Comparison of ENCODE assay signal across 14 cellular contexts in the genomic region with DNA sequence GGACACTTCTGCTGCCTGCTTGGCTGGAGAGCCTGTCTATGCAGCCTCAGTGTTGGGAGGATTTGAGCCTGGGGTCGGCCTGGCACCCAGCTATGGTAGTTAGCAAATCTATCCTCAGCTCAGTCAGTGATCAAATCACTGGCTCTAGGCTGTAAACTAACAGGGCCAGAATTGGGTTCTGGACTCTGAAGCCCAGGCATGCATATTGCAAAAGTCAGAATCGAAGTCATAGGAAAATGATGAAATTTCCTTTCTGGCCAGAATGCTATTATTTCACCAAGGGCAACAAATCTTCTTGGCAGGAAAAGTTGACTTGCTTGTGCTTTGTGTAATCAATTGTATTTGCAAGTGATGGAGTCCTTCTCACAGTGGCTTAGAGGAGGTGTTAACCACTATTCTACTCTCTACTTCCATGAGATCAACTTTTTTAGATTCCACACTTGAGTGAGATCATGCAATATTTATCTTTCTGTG.
DNase-seq lines count a peak whose midpoint lies in the region; ATAC-seq and TF ChIP-seq lines count a peak whose summit lies in the region.
"Had no signal": no experiment of that assay in that cellular context is flagged by ENCODE, and none has a peak within 500 bp of the region (broad histone marks: within the 10 kb centered on the region; RNA-seq: fewer than 3 reads in every experiment).

No MANE protein-coding gene starts in this region.

- TF ChIP-seq CTCF in endodermal cell (conservative IDR thresholded peaks at IDR 0.05) (no peak), lung (IDR thresholded peaks at IDR 0.05; ENCODE audit: control extremely low read depth, extremely low read depth) (no peak), transverse colon (IDR thresholded peaks at IDR 0.05) (no peak), dorsolateral prefrontal cortex (IDR thresholded peaks at IDR 0.05 in 54 of 56, conservative IDR thresholded peaks at IDR 0.05 in 2 of 56; ENCODE audit: low read depth in 1 of 56, partially characterized antibody in 56 of 56) (no peak), PC-3 (conservative IDR thresholded peaks at IDR 0.05; ENCODE audit: low read depth, low read length) (no peak)

- H2AFZ ChIP-seq in PC-3 (ENCODE audit: low read length) = no peak overlapping the region

- 79 to 83% methylated on average over 2 of the region's 2 CpGs for WGBS in endodermal cell (ENCODE audit: insufficient coverage in 1 of 2, insufficient read length in 1 of 2), 2 experiments
- 40 to 45% methylated on average over 2 of the region's 2 CpGs for WGBS in lung, 2 donors
- WGBS in transverse colon (ENCODE audit: low coverage in 1 of 2), 2 donors = 50 to 61% methylated on average over 1 to 2 of the region's 2 CpGs

- BruUV-seq in PC-3 (replicated peaks; lab: Mats Ljungman, UMichigan) = no TSS peak

- H3K27me3 ChIP-seq in endodermal cell (ENCODE audit: control insufficient read depth, insufficient read depth, low read length, poor library complexity, severe bottlenecking) (no peaks in the 10 kb centered on the region), lung (ENCODE audit: control insufficient read depth, insufficient read depth) (no peaks in the 10 kb centered on the region), transverse colon (no peaks in the 10 kb centered on the region), dorsolateral prefrontal cortex (no peaks in the 10 kb centered on the region), PC-3 (ENCODE audit: low read length) (no peaks in the 10 kb centered on the region)

- DNase-seq in SIG-M5 treated with dmso at 0.1 percent for 504 hours (lab: John Stamatoyannopoulos, UW; ENCODE audit: unreplicated experiment) = peak; percentile 24
- DNase-seq in SIG-M5 (lab: John Stamatoyannopoulos, UW) = no peak
- DNase-seq in endodermal cell = peak; percentile 50
- DNase-seq in lung (ENCODE audit: low spot score) = no peak
- no peak for DNase-seq in transverse colon
- no peak for DNase-seq in dorsolateral prefrontal cortex
- no peak for DNase-seq in PC-3
- DNase-seq: activated gamma-delta T cell, NCI-H524, nephron progenitor cell had no signal

- peak; percentile 43 for ATAC-seq in lung (ENCODE audit: insufficient read depth, low FRiP score)
- ATAC-seq in PC-3 = no peak
- no peak for ATAC-seq in GM19328 (IDR thresholded peaks at IDR 0.05; ENCODE audit: unreplicated experiment)

- H3K9ac ChIP-seq in endodermal cell (ENCODE audit: extremely low read depth, low read length, poor library complexity, severe bottlenecking) (no peak overlapping the region), PC-3 (ENCODE audit: low read length) (no peak overlapping the region)

- H3K4me3 Mint-ChIP-seq in endodermal cell = no peak overlapping the region
- H3K4me3 Mint-ChIP-seq: IgD-negative memory B cell, nephron progenitor cell had no signal

- no peaks in the 10 kb centered on the region for H3K9me3 Mint-ChIP-seq in endodermal cell
- H3K9me3 Mint-ChIP-seq: nephron progenitor cell had no signal

- no peak overlapping the region for H3K27ac Mint-ChIP-seq in endodermal cell
- H3K27ac Mint-ChIP-seq: IgD-negative memory B cell, nephron progenitor cell had no signal

- no peaks in the 10 kb centered on the region for H4K20me1 ChIP-seq in PC-3 (ENCODE audit: low read length)

- intact Hi-C loops in transverse colon (cut with DNase I; ENCODE audit: low total_unique reads) (no loop called here), dorsolateral prefrontal cortex (cut with DNase I) (no loop called here), PC-3 (cut with micrococcal nuclease) (loop anchor here (5.0 to 10.0 kb wide), 2 partner anchors 154 to 942 kb away; a partner anchor contains a TSS)

- H3K36me3 ChIP-seq in endodermal cell (ENCODE audit: control insufficient read depth, insufficient read depth, low read length) = no peaks in the 10 kb centered on the region
- no peaks in the 10 kb centered on the region for H3K36me3 ChIP-seq in lung (ENCODE audit: control insufficient read depth in 2 of 2, insufficient read depth in 2 of 2, low read length in 2 of 2)
- no peaks in the 10 kb centered on the region for H3K36me3 ChIP-seq in transverse colon
- no peaks in the 10 kb centered on the region for H3K36me3 ChIP-seq in PC-3 (ENCODE audit: low read depth, low read length)

- no peak overlapping the region for H3K4me2 ChIP-seq in PC-3 (ENCODE audit: low read length)

- H3K9me2 ChIP-seq in PC-3 (replicated peaks; ENCODE audit: low read length) = no peaks in the 10 kb centered on the region

- no peak overlapping the region for H3K27ac ChIP-seq in endodermal cell (ENCODE audit: low read depth, low read length)
- H3K27ac ChIP-seq in lung (ENCODE audit: low read depth in 1 of 2, low read length in 1 of 2) = peak overlapping the region in 1 of 2 donors; percentile 83
- H3K27ac ChIP-seq in transverse colon = peak overlapping the region in 3 of 4 donors; percentile 1 to 40 (median 33)
- H3K27ac ChIP-seq in dorsolateral prefrontal cortex = peak overlapping the region in 1 of 59 donors; percentile 66
- H3K27ac ChIP-seq in PC-3 (ENCODE audit: low read length) = no peak overlapping the region
- H3K27ac ChIP-seq: 22Rv1, epithelial cell of prostate had no signal

- H3K27me3 Mint-ChIP-seq in endodermal cell (ENCODE audit: insufficient read depth) = no peaks in the 10 kb centered on the region

- H3K4me1 ChIP-seq in endodermal cell (ENCODE audit: control insufficient read depth, insufficient read depth, low read length) (no peaks in the 10 kb centered on the region), lung (ENCODE audit: control insufficient read depth in 2 of 2, insufficient read depth in 2 of 2, low read length in 2 of 2) (peaks cover 2 to 41% of the 10 kb centered on the region in 2 donors), transverse colon (peaks cover 0 to 22% (median 14%) of the 10 kb centered on the region in 4 donors), PC-3 (ENCODE audit: insufficient read depth, low read length) (no peaks in the 10 kb centered on the region)

- H3K79me2 ChIP-seq in PC-3 (ENCODE audit: low read length) = no peaks in the 10 kb centered on the region

- H3K4me1 Mint-ChIP-seq in endodermal cell = peaks cover 14% of the 10 kb centered on the region

- H3K4me3 ChIP-seq in endodermal cell (ENCODE audit: low read length) (no peak overlapping the region), lung (no peak overlapping the region), transverse colon (no peak overlapping the region), dorsolateral prefrontal cortex (no peak overlapping the region), PC-3 (ENCODE audit: low read length) (no peak overlapping the region)

- no peaks in the 10 kb centered on the region for H3F3A ChIP-seq in PC-3 (ENCODE audit: low read length, unreplicated experiment)

- TF ChIP-seq POLR2A in transverse colon (IDR thresholded peaks at IDR 0.05) = no peak

- in situ Hi-C loops in transverse colon (cut with MboI; ENCODE audit: low pct_ligation_motif_present in 1 of 4, low pct_unique_long_range_greater_than_20kb in 1 of 4, low sequenced_read_pairs in 3 of 4) = no loop called here

- CTCF ChIA-PET in PC-3 (lab: Charles Lee) = no interaction called here

- POLR2A ChIA-PET in PC-3 (lab: Charles Lee; ENCODE audit: unreplicated experiment) = no interaction called here

- H3K9me3 ChIP-seq in endodermal cell (ENCODE audit: control insufficient read depth, low read length) (peaks cover 10% of the 10 kb centered on the region), lung (ENCODE audit: control insufficient read depth in 2 of 2, insufficient read depth in 1 of 2, low read length in 1 of 2) (no peaks in the 10 kb centered on the region), transverse colon (no peaks in the 10 kb centered on the region), PC-3 (ENCODE audit: low read length) (no peaks in the 10 kb centered on the region)

- TF ChIP-seq EP300 in transverse colon (IDR thresholded peaks at IDR 0.05; ENCODE audit: low read depth) = no peak

- no peaks in the 10 kb centered on the region for H3K36me3 Mint-ChIP-seq in endodermal cell (ENCODE audit: low read depth)
- H3K36me3 Mint-ChIP-seq: IgD-negative memory B cell had no signal

Comparison
In these comparisons a context has a peak if more than half of its experiments do, and no peak if none do; other contexts are left out.
1. DNase-seq: peak in SIG-M5 treated with dmso at 0.1 percent for 504 hours (single experiment) and endodermal cell (single experiment); none in SIG-M5 (single experiment), lung (single experiment), transverse colon (single experiment), dorsolateral prefrontal cortex (0 of 10) and PC-3 (single experiment).
2. H3K27ac ChIP-seq: peak in transverse colon (3 of 4); none in endodermal cell (single experiment) and PC-3 (single experiment).